In the genomic region with DNA sequence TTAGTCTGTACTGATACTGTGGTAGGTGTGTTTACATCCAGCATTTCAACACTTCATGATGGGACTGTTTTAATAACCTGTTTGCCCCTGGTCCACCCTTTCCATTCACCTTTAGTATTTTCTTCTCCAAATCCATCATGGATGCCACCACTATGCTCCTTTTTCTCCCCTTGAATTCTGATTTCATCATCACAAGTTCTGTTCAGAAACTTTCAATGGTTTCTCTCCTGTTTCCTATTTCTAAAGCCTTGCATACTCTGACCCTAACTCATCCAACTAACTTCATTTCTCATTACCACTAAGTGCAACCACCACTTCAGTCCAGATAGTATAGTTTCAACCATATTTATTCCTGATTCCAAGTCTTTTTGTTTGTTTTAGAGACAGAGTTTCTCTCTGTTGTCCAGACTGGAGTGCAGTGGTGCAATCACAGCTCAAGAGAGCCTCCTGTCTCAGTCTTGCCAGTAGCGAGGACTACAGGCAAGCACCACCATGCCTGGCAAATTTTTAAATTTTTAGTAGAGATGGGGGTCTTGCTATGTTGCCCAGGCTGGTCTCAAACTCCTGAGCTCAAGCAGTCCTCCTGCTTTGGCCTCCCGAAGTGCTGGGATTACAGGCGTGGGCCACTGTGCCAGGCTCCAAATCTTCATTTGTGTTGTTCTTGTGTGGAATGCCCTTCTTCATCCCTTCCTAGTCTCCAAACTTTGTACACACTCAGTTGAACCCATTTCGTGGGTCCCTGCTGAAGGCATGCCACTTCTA, we compare ENCODE assay signal across 8 cellular contexts. TPM values are rescaled to one million over a fixed set of nuclear protein-coding genes. Genes with fewer than 3 reads are reported as not detected.
DNase-seq lines count a peak whose midpoint lies in the region; ATAC-seq, FAIRE-seq and TF ChIP-seq lines count a peak whose summit lies in the region.

No MANE protein-coding gene starts in this region.

- peak overlapping the region; percentile 86 for H3K27ac ChIP-seq in effector memory CD4-positive, alpha-beta T cell (ENCODE audit: insufficient read depth, low read length, poor library complexity, severe bottlenecking)
- H3K27ac ChIP-seq in pancreas: no peak overlapping the region

- no peaks in the 10 kb centered on the region for H3K4me1 ChIP-seq in NT2/D1 (ENCODE audit: insufficient read depth, insufficient read length)
- H3K4me1 ChIP-seq in effector memory CD4-positive, alpha-beta T cell (ENCODE audit: control insufficient read depth, insufficient read depth, low read length, poor library complexity, severe bottlenecking): peaks cover 4% of the 10 kb centered on the region
- peaks cover 8 to 23% (median 15%) of the 10 kb centered on the region in 3 donors for H3K4me1 ChIP-seq in pancreas

- DNase-seq in GM06990 (ENCODE audit: extremely low read depth, insufficient read length): no peak
- no peak for DNase-seq in NT2/D1 (ENCODE audit: low read depth, low spot score)
- no peak for DNase-seq in effector memory CD4-positive, alpha-beta T cell
- DNase-seq in pancreas: no peak
- DNase-seq in SK-N-DZ (ENCODE audit: low spot score): no peak
- no peak for DNase-seq in OCI-M1 (lab: John Stamatoyannopoulos, UW)
- DNase-seq in NCI-H526 (lab: John Stamatoyannopoulos, UW): no peak

- WGBS in pancreas, 2 donors: 96 to 97% methylated on average over 4 of the region's 4 CpGs

- TF ChIP-seq CTCF in GM06990 (IDR thresholded peaks at IDR 0.05; ENCODE audit: insufficient read depth, low read length, poor library complexity, severe bottlenecking) (no peak), pancreas (IDR thresholded peaks at IDR 0.05) (no peak)

- H3K36me3 ChIP-seq in GM06990 (ENCODE audit: control insufficient read depth, insufficient read depth, low read length) (no peaks in the 10 kb centered on the region; the same call in 1 of the 2 replicates), NT2/D1 (ENCODE audit: insufficient read depth, insufficient read length, low read length) (peaks cover 6% of the 10 kb centered on the region), pancreas (no peaks in the 10 kb centered on the region)
- peaks cover 4% of the 10 kb centered on the region for H3K36me3 ChIP-seq in effector memory CD4-positive, alpha-beta T cell (ENCODE audit: control insufficient read depth, insufficient read depth, low read length)

- H3K4me3 ChIP-seq in GM06990 (replicated peaks; ENCODE audit: low read depth, low read length) (peak overlapping the region; percentile 84), NT2/D1 (ENCODE audit: insufficient read length, low read depth) (peak overlapping the region; percentile 95), pancreas (peak overlapping the region; percentile 66 to 91 (median 78))
- no peak overlapping the region for H3K4me3 ChIP-seq in effector memory CD4-positive, alpha-beta T cell (ENCODE audit: insufficient read depth, low read depth, low read length, poor library complexity, severe bottlenecking)

- ATAC-seq in pancreas: no peak
- no peak for ATAC-seq in GM19452 (IDR thresholded peaks at IDR 0.05; ENCODE audit: unreplicated experiment)

- intact Hi-C loops in pancreas (cut with DNase I): no loop called here

- H3K27me3 ChIP-seq in GM06990 (replicated peaks; ENCODE audit: control insufficient read depth, insufficient read depth, low read length): no peaks in the 10 kb centered on the region
- H3K27me3 ChIP-seq in NT2/D1 (ENCODE audit: insufficient read depth, insufficient read length): no peaks in the 10 kb centered on the region
- H3K27me3 ChIP-seq in effector memory CD4-positive, alpha-beta T cell (replicated peaks; ENCODE audit: control insufficient read depth, insufficient read depth, low read length, poor library complexity, severe bottlenecking): no peaks in the 10 kb centered on the region
- H3K27me3 ChIP-seq in pancreas: no peaks in the 10 kb centered on the region

- peak overlapping the region; percentile 92 for H3K9ac ChIP-seq in NT2/D1 (ENCODE audit: insufficient read length, low read depth)

- FAIRE-seq in pancreas (lab: Jason Lieb, UNC): no peak

- no peaks in the 10 kb centered on the region for H3K9me3 ChIP-seq in NT2/D1 (ENCODE audit: insufficient read depth, low read length)
- no peaks in the 10 kb centered on the region for H3K9me3 ChIP-seq in effector memory CD4-positive, alpha-beta T cell (ENCODE audit: control insufficient read depth, low read length)
- no peaks in the 10 kb centered on the region for H3K9me3 ChIP-seq in pancreas

RNA-seq across cellular contexts. Expression of gene LIN7C, which starts 1.2 kb away (rescaled TPM):
- total RNA-seq in pancreas: 10 to 100 TPM; 10.7 to 22.1 (median 17.0) TPM
- polyA plus RNA-seq in pancreas: 1 to 10 TPM; 5.1 to 8.6 TPM
- 50.1 and 52.3 TPM in 2 replicates for polyA plus RNA-seq in SK-N-DZ (2014; cell fraction: cytosol; rRNA removed)
- 14.4 and 15.3 TPM in 2 replicates for polyA plus RNA-seq in SK-N-DZ (2014; cell fraction: nucleus; rRNA removed)

RNA-seq across cellular contexts. Expression of gene LGR4, which starts 35.2 kb away (rescaled TPM):
- total RNA-seq in pancreas: 10 to 100 TPM; 44.4 to 73.0 (median 57.5) TPM
- polyA plus RNA-seq in pancreas: 10 to 100 TPM; 23.4 to 27.0 TPM
- 14.2 and 18.5 TPM in 2 replicates for polyA plus RNA-seq in SK-N-DZ (2014; cell fraction: cytosol; rRNA removed)
- polyA plus RNA-seq in SK-N-DZ (2014; cell fraction: nucleus; rRNA removed): 23.9 and 26.1 TPM in 2 replicates
